ENCODE assay signal across 32 cellular contexts in genomic region chrX:153164733-153165132, GRCh38. TPM values are rescaled to one million over a fixed set of nuclear protein-coding genes. Genes with fewer than 3 reads are reported as not detected.
"Had no signal": no experiment of that assay in that cellular context is flagged by ENCODE, and none has a peak within 500 bp of the region (broad histone marks: within the 10 kb centered on the region; RNA-seq: fewer than 3 reads in every experiment).

No MANE protein-coding gene starts in this region.

- FAIRE-seq: urothelium cell line had no signal

- H3K27me3 ChIP-seq: stomach, suprapubic skin, testis, thyroid gland, tibial artery, tibial nerve, transverse colon, upper lobe of left lung, upper lobe of right lung, uterus, vagina had no signal

- H3K36me3 ChIP-seq: stomach, suprapubic skin, thoracic aorta, thyroid gland, tibial artery, tibial nerve, transverse colon, upper lobe of left lung, upper lobe of right lung, uterus, vagina had no signal

- H3K4me1 ChIP-seq: stomach, suprapubic skin, testis, thyroid gland, tibial artery, tibial nerve, transverse colon, upper lobe of left lung, upper lobe of right lung, uterus, vagina had no signal

- H3K27ac ChIP-seq: stomach, suprapubic skin, testis, thoracic aorta, thyroid gland, tibial artery, tibial nerve, transverse colon, upper lobe of left lung, upper lobe of right lung, uterus, vagina had no signal

- H3K9me3 ChIP-seq: suprapubic skin, testis, thoracic aorta, thyroid gland, tibial artery, tibial nerve, transverse colon, upper lobe of left lung, upper lobe of right lung, uterus, vagina had no signal

- ATAC-seq: stimulated activated effector memory CD8-positive, alpha-beta T cell treated with anti-CD3 and anti-CD28 coated beads, Interleukin-12 subunit alpha, Interleukin-12 subunit beta, amount 100 ng/mL, for 72 hours; stimulated activated memory B cell treated with anti-CD40 and anti-IgM and Interleukin-4, amounts not matched to agents 10 μg/mL and 1 μg/mL and 100 μg/mL, for 72 hours; stimulated activated naive B cell treated with anti-CD40 and anti-IgM and Interleukin-4, amounts not matched to agents 10 μg/mL and 1 μg/mL and 100 μg/mL, for 72 hours; stimulated activated naive CD8-positive, alpha-beta T cell treated with anti-CD3 and anti-CD28 coated beads, Interleukin-15, amount 100 ng/mL, for 72 hours; stimulated activated naive CD8-positive, alpha-beta T cell treated with anti-CD3 and anti-CD28 coated beads, Interleukin-15, Interleukin-2, amounts not matched to agents 100 U/mL and 50 U/mL, for 24 hours; upper lobe of right lung had no signal

- DNase-seq: stimulated activated CD4-positive, alpha-beta T cell treated with anti-CD3 and anti-CD28 coated beads, Interleukin-2, amount 100 ng/mL, for 48 hours; stimulated activated CD4-positive, alpha-beta T cell treated with anti-CD3 and anti-CD28 coated beads, Interleukin-4, amount 100 ng/mL, for 1 hour; stimulated activated CD4-positive, alpha-beta T cell treated with anti-CD3 and anti-CD28 coated beads, Interleukin-4, amount 100 ng/mL, for 24 hours; stimulated activated CD4-positive, alpha-beta T cell treated with anti-CD3 and anti-CD28 coated beads, Interleukin-4, amount 100 ng/mL, for 4 hours; stimulated activated CD8-positive, alpha-beta memory T cell treated with anti-CD3 and anti-CD28 coated beads, Interleukin-4, amount 100 ng/mL, for 48 hours; stimulated activated naive B cell treated with anti-CD40 and anti-IgM and Interleukin-4, amounts not matched to agents 10 μg/mL and 1 μg/mL and 100 μg/mL, for 72 hours; stimulated activated naive CD4-positive, alpha-beta T cell; stimulated activated naive CD4-positive, alpha-beta T cell treated with Interleukin-2 at 50 U/mL for 16 hours; stimulated activated naive CD8-positive, alpha-beta T cell treated with anti-CD3 and anti-CD28 coated beads, Interleukin-15, amount 100 ng/mL, for 72 hours; stimulated activated naive CD8-positive, alpha-beta T cell treated with anti-CD3 and anti-CD28 coated beads, Interleukin-15, Interleukin-2, amounts not matched to agents 100 U/mL and 50 U/mL, for 24 hours; stomach; substantia nigra; testis; thyroid gland; tibial artery; transverse colon; trophoblast cell; upper lobe of left lung; upper lobe of right lung; uterus had no signal

- H3K4me3 ChIP-seq: stomach, suprapubic skin, testis, thoracic aorta, thyroid gland, tibial artery, tibial nerve, transverse colon, upper lobe of left lung, upper lobe of right lung, uterus, vagina had no signal

RNA-seq across cellular contexts. Expression of gene MAGEA1, which starts 14.4 kb away (rescaled TPM):
- total RNA-seq: stomach, subcutaneous adipose tissue, suprapubic skin, temporal lobe, thoracic aorta, thyroid gland, tibial nerve, transverse colon, upper lobe of right lung, ureter, urinary bladder, uterus, vagina had no signal
- polyA plus RNA-seq: stomach, thymus, urinary bladder had no signal
